ENCODE assay signal across 8 cellular contexts in genomic region chr17:47660064-47660492, GRCh38. TPM values are rescaled to one million over a fixed set of nuclear protein-coding genes. Genes with fewer than 3 reads are reported as not detected.
DNase-seq lines count a peak whose midpoint lies in the region; ATAC-seq and TF ChIP-seq lines count a peak whose summit lies in the region.

No MANE protein-coding gene starts in this region.

- peaks cover 14% of the 10 kb centered on the region; the same call in 1 of the 2 replicates for H4K20me1 ChIP-seq in GM23248 (ENCODE audit: insufficient read depth)
- H4K20me1 ChIP-seq in OCI-LY3 (ENCODE audit: insufficient read depth, low read length) = peaks cover 30% of the 10 kb centered on the region

- no peak overlapping the region for H3K4me3 ChIP-seq in GM23248
- peak overlapping the region; percentile 65 for H3K4me3 ChIP-seq in OCI-LY3 (ENCODE audit: low read length)

- 92 to 93% methylated on average over 6 of the region's 6 CpGs for WGBS in GM23248 (ENCODE audit: low coverage in 1 of 2, low lambda C conversion rate in 2 of 2, missing lambda C conversion rate in 2 of 2), 2 experiments

- H3K4me2 ChIP-seq in GM23248 (ENCODE audit: unreplicated experiment) (no peak overlapping the region), OCI-LY3 (ENCODE audit: low read length) (peak overlapping the region; percentile 81)

- ATAC-seq in HG02885 (IDR thresholded peaks at IDR 0.05; ENCODE audit: poor library complexity, unreplicated experiment) = no peak

- H3K9me2 ChIP-seq in GM23248 (ENCODE audit: insufficient read depth) = no peaks in the 10 kb centered on the region

- no peak overlapping the region for H3K9ac ChIP-seq in GM23248
- peak overlapping the region; percentile 9; the same call in 1 of the 2 replicates for H3K9ac ChIP-seq in OCI-LY3 (ENCODE audit: low read length)

- no peaks in the 10 kb centered on the region for H3K9me3 ChIP-seq in GM23248 (ENCODE audit: low read depth)
- H3K9me3 ChIP-seq in OCI-LY3 (ENCODE audit: insufficient read depth, low read length) = no peaks in the 10 kb centered on the region

- peaks cover 73% of the 10 kb centered on the region for H3F3A ChIP-seq in GM23248 (ENCODE audit: insufficient read depth)

- peaks cover 99% of the 10 kb centered on the region for H3K79me2 ChIP-seq in GM23248 (ENCODE audit: insufficient read depth)
- H3K79me2 ChIP-seq in OCI-LY3 (ENCODE audit: low read length) = peaks cover 80% of the 10 kb centered on the region

- TF ChIP-seq CTCF in GM12873 (IDR thresholded peaks at IDR 0.05; ENCODE audit: insufficient read depth, low read depth, low read length, missing control alignments) (peak; percentile 32), OCI-LY3 (IDR thresholded peaks at IDR 0.05; ENCODE audit: low read depth, low read length) (no peak)

- intact Hi-C loops in posterior vena cava (cut with DNase I) = no loop called here

- H3K36me3 ChIP-seq in GM23248 (ENCODE audit: low read depth) = peaks cover 90% of the 10 kb centered on the region
- H3K36me3 ChIP-seq in OCI-LY3 (replicated peaks; ENCODE audit: low read depth, low read length) = peaks cover 57% of the 10 kb centered on the region

- H3K27ac ChIP-seq in GM23248 = peak overlapping the region; percentile 4; the same call in 1 of the 2 replicates
- peak overlapping the region; percentile 82 for H3K27ac ChIP-seq in OCI-LY3 (ENCODE audit: low read length)

- in situ Hi-C loops in GM23248 (cut with MboI) = no loop called here

- H2AFZ ChIP-seq in GM23248 = no peak overlapping the region
- H2AFZ ChIP-seq in OCI-LY3 (ENCODE audit: low read depth, low read length) = no peak overlapping the region

- no peaks in the 10 kb centered on the region for H3K27me3 ChIP-seq in GM23248 (replicated peaks; ENCODE audit: insufficient read depth)
- no peaks in the 10 kb centered on the region for H3K27me3 ChIP-seq in OCI-LY3 (ENCODE audit: low read depth, low read length)

- DNase-seq in GM23248 (peak; percentile 14), medulla oblongata (ENCODE audit: extremely low spot score) (peak; percentile 27), DMS 273 treated with DMSO at 0.1 percent for 48 hours (lab: John Stamatoyannopoulos, UW) (no peak), posterior vena cava (ENCODE audit: low spot score) (no peak)
- no peak for DNase-seq in stimulated activated CD4-positive, alpha-beta T cell treated with anti-CD3 and anti-CD28 coated beads, Interleukin-4, amount 100 ng/mL, for 24 hours

- H3K4me1 ChIP-seq in GM23248 (ENCODE audit: insufficient read depth) = peaks cover 5% of the 10 kb centered on the region
- H3K4me1 ChIP-seq in OCI-LY3 (ENCODE audit: low read length) = peaks cover 57% of the 10 kb centered on the region

RNA-seq across cellular contexts. Expression of gene KPNB1, which starts 10.4 kb away (rescaled TPM):
- 421 and 423 TPM in 2 replicates for total RNA-seq in GM23248 (2014; rRNA removed; shearing (Covaris generic))
- polyA plus RNA-seq in GM23248 (2016; fragmentation: Nextera tagmentation; extraction: Ambion mirVana) = 54.5 and 59.5 TPM in 2 replicates
- total RNA-seq in posterior vena cava = 100 to 1,000 TPM; 193 to 198 TPM

RNA-seq across cellular contexts. Expression of gene TBKBP1, which starts 33.9 kb away (rescaled TPM):
- 12.3 and 25.8 TPM in 2 replicates for total RNA-seq in GM23248 (2014; rRNA removed; shearing (Covaris generic))
- 1.1 and 1.2 TPM in 2 replicates for polyA plus RNA-seq in GM23248 (2016; fragmentation: Nextera tagmentation; extraction: Ambion mirVana)
- total RNA-seq in posterior vena cava = 10 to 100 TPM; 10.7 to 13.8 TPM

Comparison
In these comparisons a context has a peak if more than half of its experiments do, and no peak if none do; other contexts are left out.
1. DNase-seq: peak in GM23248 (single experiment) and medulla oblongata (single experiment); none in stimulated activated CD4-positive, alpha-beta T cell treated with anti-CD3 and anti-CD28 coated beads, Interleukin-4, amount 100 ng/mL, for 24 hours (single experiment), DMS 273 treated with DMSO at 0.1 percent for 48 hours (single experiment) and posterior vena cava (single experiment).